23 cellular contexts compared by ENCODE assay signal in genomic region chr6:72466471-72466870, GRCh38.
A peak's percentile ranks its signal among the peaks of the same experiment; 100 is the strongest.
DNase-seq lines count a peak whose midpoint lies in the region; ATAC-seq, FAIRE-seq and TF ChIP-seq lines count a peak whose summit lies in the region.
"Had no signal": no experiment of that assay in that cellular context is flagged by ENCODE, and none has a peak within 500 bp of the region (broad histone marks: within the 10 kb centered on the region; RNA-seq: fewer than 3 reads in every experiment).

No MANE protein-coding gene starts in this region.

- H3K9me3 ChIP-seq in body of pancreas = no peaks in the 10 kb centered on the region
- H3K9me3 ChIP-seq in pancreas = no peaks in the 10 kb centered on the region
- no peaks in the 10 kb centered on the region for H3K9me3 ChIP-seq in Caco-2
- H3K9me3 ChIP-seq: BLaER1 had no signal

- peaks cover 3% of the 10 kb centered on the region for H3K27me3 Mint-ChIP-seq in Caco-2 (ENCODE audit: insufficient read depth, unreplicated experiment)
- H3K27me3 Mint-ChIP-seq: CD4-positive, CD25-positive, alpha-beta regulatory T cell had no signal

- no TSS peak for BruUV-seq in Caco-2 (replicated peaks; lab: Mats Ljungman, UMichigan)

- CTCF ChIA-PET in Caco-2 (lab: Charles Lee) = no interaction called here

- FAIRE-seq in H54 (lab: Jason Lieb, UNC) (peak; percentile 6), pancreas (lab: Jason Lieb, UNC) (no peak)
- FAIRE-seq: A204.1, D721Med, GM12878, GM18507 had no signal

- TF ChIP-seq POLR2A in H54 (IDR thresholded peaks at IDR 0.05; ENCODE audit: low read depth, low read length) (no peak), body of pancreas (IDR thresholded peaks at IDR 0.05) (no peak)

- in situ Hi-C loops in GM13976 (cut with MboI; ENCODE audit: low sequenced_read_pairs, unreplicated experiment) = no loop called here

- no peak overlapping the region for H3K27ac Mint-ChIP-seq in Caco-2 (ENCODE audit: unreplicated experiment)
- H3K27ac Mint-ChIP-seq: B cell; CD4-positive, CD25-positive, alpha-beta regulatory T cell; CD8-positive, alpha-beta T cell; GM23338 had no signal

- no peaks in the 10 kb centered on the region for H3K4me1 Mint-ChIP-seq in Caco-2 (ENCODE audit: low read depth, unreplicated experiment)
- H3K4me1 Mint-ChIP-seq: B cell; CD4-positive, CD25-positive, alpha-beta regulatory T cell; GM23338 had no signal

- H3K27ac ChIP-seq in body of pancreas (peak overlapping the region in 1 of 4 donors; percentile 44), pancreas (no peak overlapping the region)
- H3K27ac ChIP-seq: 22Rv1, BLaER1, C4-2B had no signal

- no peaks in the 10 kb centered on the region for H3K36me3 Mint-ChIP-seq in Caco-2 (ENCODE audit: insufficient read depth, unreplicated experiment)
- H3K36me3 Mint-ChIP-seq: CD4-positive, CD25-positive, alpha-beta regulatory T cell; CD8-positive, alpha-beta T cell had no signal

- no peaks in the 10 kb centered on the region for H3K9me3 Mint-ChIP-seq in Caco-2 (ENCODE audit: unreplicated experiment)
- H3K9me3 Mint-ChIP-seq: CD8-positive, alpha-beta T cell had no signal

- POLR2A ChIA-PET in Caco-2 (lab: Charles Lee) = no interaction called here

- intact Hi-C loops in body of pancreas (cut with DNase I) (no loop called here), pancreas (cut with DNase I) (no loop called here), Caco-2 (cut with micrococcal nuclease; ENCODE audit: unreplicated experiment) (no loop called here)

- H3K4me3 ChIP-seq in body of pancreas (no peak overlapping the region), epithelial cell of esophagus (ENCODE audit: low read length) (no peak overlapping the region), pancreas (no peak overlapping the region), Caco-2 (ENCODE audit: low read depth, low read length) (no peak overlapping the region)
- H3K4me3 ChIP-seq: BLaER1, GM12878, GM23338 had no signal

- H3K4me1 ChIP-seq in body of pancreas (peaks cover 14% of the 10 kb centered on the region), pancreas (no peaks in the 10 kb centered on the region), Caco-2 (no peaks in the 10 kb centered on the region)
- H3K4me1 ChIP-seq: BLaER1 had no signal

- ATAC-seq in body of pancreas (peak; percentile 62), pancreas (peak in 3 of 4 donors; percentile 43 to 73 (median 66))
- ATAC-seq: CD8-positive, alpha-beta T cell; GM12878; GM23338 had no signal

- DNase-seq in H54 (ENCODE audit: insufficient read length, low spot score) (no peak), body of pancreas (peak in 3 of 4 donors; percentile 3 to 36 (median 11)), epithelial cell of esophagus (ENCODE audit: low read depth) (peak; percentile 16), pancreas (peak in 1 of 6 donors; percentile 29), T-helper 2 cell (no peak), Caco-2 (no peak), GM13976 (ENCODE audit: low spot score) (no peak)
- DNase-seq: CD4-positive, CD25-positive, alpha-beta regulatory T cell; CD8-positive, alpha-beta T cell; DMS 273 treated with DMSO at 0.1 percent for 48 hours; DMS79; EL; GDM1; HCEC 1CT had no signal

- H3K4me3 Mint-ChIP-seq in Caco-2 (ENCODE audit: unreplicated experiment) = no peak overlapping the region
- H3K4me3 Mint-ChIP-seq: B cell; CD4-positive, CD25-positive, alpha-beta regulatory T cell; CD8-positive, alpha-beta T cell; GM23338 had no signal

- TF ChIP-seq CTCF in body of pancreas (IDR thresholded peaks at IDR 0.05) = no peak
- no peak for TF ChIP-seq CTCF in epithelial cell of esophagus (IDR thresholded peaks at IDR 0.05; ENCODE audit: insufficient read depth, low read depth, low read length, missing control alignments)
- TF ChIP-seq CTCF in pancreas (IDR thresholded peaks at IDR 0.05) = no peak
- no peak for TF ChIP-seq CTCF in Caco-2 (IDR thresholded peaks at IDR 0.05; ENCODE audit: insufficient read depth in 1 of 2, low read depth in 1 of 2, low read length in 1 of 2, severe bottlenecking in 1 of 2, unreplicated experiment in 1 of 2)
- no peak for TF ChIP-seq CTCF in GM13976 (IDR thresholded peaks at IDR 0.05; ENCODE audit: borderline replicate concordance, control extremely low read depth, extremely low read depth, insufficient read depth, missing control alignments)

- H3K36me3 ChIP-seq in body of pancreas (replicated peaks in 1 of 2; ENCODE audit: insufficient read depth in 1 of 2, low read depth in 2 of 2) (no peaks in the 10 kb centered on the region), pancreas (no peaks in the 10 kb centered on the region), Caco-2 (ENCODE audit: control insufficient read depth, insufficient read depth, low read length) (no peaks in the 10 kb centered on the region)
- H3K36me3 ChIP-seq: BLaER1 had no signal

- H3K27me3 ChIP-seq in body of pancreas (no peaks in the 10 kb centered on the region), pancreas (no peaks in the 10 kb centered on the region), Caco-2 (replicated peaks; ENCODE audit: control insufficient read depth, insufficient read depth, low read length) (no peaks in the 10 kb centered on the region)
- H3K27me3 ChIP-seq: BLaER1 had no signal

Comparison
In these comparisons a context has a peak if more than half of its experiments do, and no peak if none do; other contexts are left out.
1. DNase-seq: peak in body of pancreas (3 of 4) and epithelial cell of esophagus (single experiment); none in H54 (single experiment), T-helper 2 cell (0 of 5), Caco-2 (0 of 2) and GM13976 (single experiment).